34 cellular contexts compared by ENCODE assay signal in genomic region chr11:91880660-91881059, GRCh38.
DNase-seq lines count a peak whose midpoint lies in the region; ATAC-seq, FAIRE-seq and TF ChIP-seq lines count a peak whose summit lies in the region.
"Had no signal": no experiment of that assay in that cellular context is flagged by ENCODE, and none has a peak within 500 bp of the region (broad histone marks: within the 10 kb centered on the region; RNA-seq: fewer than 3 reads in every experiment).

No MANE protein-coding gene starts in this region.

- no peaks in the 10 kb centered on the region for H3K36me3 Mint-ChIP-seq in neural progenitor cell
- H3K36me3 Mint-ChIP-seq in naive thymus-derived CD4-positive, alpha-beta T cell: no peaks in the 10 kb centered on the region
- H3K36me3 Mint-ChIP-seq: CD14-positive monocyte; CD4-positive, alpha-beta memory T cell; CD4-positive, CD25-positive, alpha-beta regulatory T cell; CD8-positive, alpha-beta memory T cell; CD8-positive, alpha-beta T cell had no signal

- 60% methylated on average over 1 of the region's 1 CpG for WGBS in A549 (ENCODE audit: missing lambda C conversion rate)

- no peaks in the 10 kb centered on the region for H3K36me3 ChIP-seq in neural cell (ENCODE audit: insufficient read depth, low read length)
- no peaks in the 10 kb centered on the region for H3K36me3 ChIP-seq in neural progenitor cell
- H3K36me3 ChIP-seq in naive thymus-derived CD4-positive, alpha-beta T cell (ENCODE audit: control insufficient read depth in 2 of 3, insufficient read depth in 3 of 3, low read length in 3 of 3): no peaks in the 10 kb centered on the region
- H3K36me3 ChIP-seq: BE2C; BLaER1; BLaER1 treated with 17β-estradiol and CSF1 and Interleukin-3, amounts not matched to agents 10 nM and 100 nM had no signal

- TF ChIP-seq RAD21 in A549 (conservative IDR thresholded peaks at IDR 0.05 in 1 of 2, IDR thresholded peaks at IDR 0.05 in 1 of 2) (no peak), neural cell (conservative IDR thresholded peaks at IDR 0.05) (no peak)

- H2AFZ ChIP-seq in neural cell (ENCODE audit: low read depth, low read length): no peak overlapping the region
- peak overlapping the region; percentile 51 for H2AFZ ChIP-seq in neural progenitor cell (replicated peaks)

- H3K9me2 ChIP-seq in neural cell (ENCODE audit: insufficient read depth, low read length): no peaks in the 10 kb centered on the region

- CTCF ChIA-PET in A549 (lab: Yijun Ruan, JAX): no interaction called here
- CTCF ChIA-PET in naive thymus-derived CD4-positive, alpha-beta T cell (lab: Charles Lee): no interaction called here

- H3K27me3 Mint-ChIP-seq in neural progenitor cell (ENCODE audit: insufficient read depth, low read depth): peaks cover 3% of the 10 kb centered on the region
- H3K27me3 Mint-ChIP-seq in naive thymus-derived CD4-positive, alpha-beta T cell: no peaks in the 10 kb centered on the region
- H3K27me3 Mint-ChIP-seq: B cell; CD4-positive, alpha-beta memory T cell; CD4-positive, alpha-beta T cell; CD4-positive, CD25-positive, alpha-beta regulatory T cell; CD8-positive, alpha-beta memory T cell had no signal

- no peaks in the 10 kb centered on the region for H3K27me3 ChIP-seq in neural cell (ENCODE audit: insufficient read depth, low read depth, low read length)
- H3K27me3 ChIP-seq in neural progenitor cell: no peaks in the 10 kb centered on the region
- H3K27me3 ChIP-seq in naive thymus-derived CD4-positive, alpha-beta T cell (ENCODE audit: control insufficient read depth in 2 of 2, insufficient read depth in 2 of 2, low read length in 2 of 2): no peaks in the 10 kb centered on the region
- H3K27me3 ChIP-seq: BE2C; BLaER1; BLaER1 treated with 17β-estradiol and CSF1 and Interleukin-3, amounts not matched to agents 10 nM and 100 nM had no signal

- TF ChIP-seq POLR2A in A549 (IDR thresholded peaks at IDR 0.05; ENCODE audit: low read length): no peak

- H3K4me2 ChIP-seq in A549: no peak overlapping the region
- no peak overlapping the region for H3K4me2 ChIP-seq in neural cell (ENCODE audit: low read length)
- H3K4me2 ChIP-seq in neural progenitor cell: no peak overlapping the region
- H3K4me2 ChIP-seq: BLaER1; BLaER1 treated with 17β-estradiol and CSF1 and Interleukin-3, amounts not matched to agents 10 nM and 100 nM had no signal

- no peak for ATAC-seq in A549
- ATAC-seq in naive thymus-derived CD4-positive, alpha-beta T cell: no peak
- ATAC-seq: CD8-positive, alpha-beta T cell had no signal

- no peaks in the 10 kb centered on the region for H3K9me3 Mint-ChIP-seq in neural progenitor cell
- H3K9me3 Mint-ChIP-seq in naive thymus-derived CD4-positive, alpha-beta T cell: peaks cover 0 to 15% (median 4%) of the 10 kb centered on the region in 11 donors
- H3K9me3 Mint-ChIP-seq: CD4-positive, alpha-beta T cell had no signal

- H3K4me3 Mint-ChIP-seq in neural progenitor cell: no peak overlapping the region
- no peak overlapping the region for H3K4me3 Mint-ChIP-seq in naive thymus-derived CD4-positive, alpha-beta T cell
- H3K4me3 Mint-ChIP-seq: B cell; CD14-positive monocyte; CD4-positive, alpha-beta memory T cell; CD4-positive, alpha-beta T cell; CD4-positive, CD25-positive, alpha-beta regulatory T cell; CD8-positive, alpha-beta memory T cell; CD8-positive, alpha-beta T cell had no signal

- H3K9ac ChIP-seq in neural cell (ENCODE audit: low read length): no peak overlapping the region
- no peak overlapping the region for H3K9ac ChIP-seq in neural progenitor cell
- H3K9ac ChIP-seq: BLaER1; BLaER1 treated with 17β-estradiol and CSF1 and Interleukin-3, amounts not matched to agents 10 nM and 100 nM had no signal

- no peaks in the 10 kb centered on the region for H3K4me1 ChIP-seq in A549
- H3K4me1 ChIP-seq in neural progenitor cell: no peaks in the 10 kb centered on the region
- H3K4me1 ChIP-seq in naive thymus-derived CD4-positive, alpha-beta T cell (ENCODE audit: control insufficient read depth in 2 of 2, insufficient read depth in 2 of 2, low read length in 2 of 2): no peaks in the 10 kb centered on the region
- H3K4me1 ChIP-seq: BE2C; BLaER1; BLaER1 treated with 17β-estradiol and CSF1 and Interleukin-3, amounts not matched to agents 10 nM and 100 nM; Caco-2 had no signal

- no peaks in the 10 kb centered on the region for H3K4me1 Mint-ChIP-seq in neural progenitor cell
- no peaks in the 10 kb centered on the region for H3K4me1 Mint-ChIP-seq in naive thymus-derived CD4-positive, alpha-beta T cell
- H3K4me1 Mint-ChIP-seq: B cell; CD14-positive monocyte; CD4-positive, alpha-beta memory T cell; CD4-positive, CD25-positive, alpha-beta regulatory T cell; CD8-positive, alpha-beta memory T cell had no signal

- H3K9me3 ChIP-seq in A549 (no peaks in the 10 kb centered on the region), neural cell (ENCODE audit: low read length) (no peaks in the 10 kb centered on the region), neural progenitor cell (ENCODE audit: low read depth) (no peaks in the 10 kb centered on the region)
- no peaks in the 10 kb centered on the region for H3K9me3 ChIP-seq in naive thymus-derived CD4-positive, alpha-beta T cell (ENCODE audit: control insufficient read depth in 2 of 3, low read length in 3 of 3)
- H3K9me3 ChIP-seq: BE2C; BLaER1; BLaER1 treated with 17β-estradiol and CSF1 and Interleukin-3, amounts not matched to agents 10 nM and 100 nM; Caco-2 had no signal

- H3F3A ChIP-seq in neural cell (ENCODE audit: insufficient read depth, low read length, poor library complexity, severe bottlenecking): no peaks in the 10 kb centered on the region
- H3F3A ChIP-seq in neural progenitor cell (ENCODE audit: low read depth): no peaks in the 10 kb centered on the region

- H3K27ac Mint-ChIP-seq in neural progenitor cell: no peak overlapping the region
- no peak overlapping the region for H3K27ac Mint-ChIP-seq in naive thymus-derived CD4-positive, alpha-beta T cell
- H3K27ac Mint-ChIP-seq: B cell; CD14-positive monocyte; CD4-positive, alpha-beta memory T cell; CD4-positive, alpha-beta T cell; CD4-positive, CD25-positive, alpha-beta regulatory T cell; CD8-positive, alpha-beta memory T cell; CD8-positive, alpha-beta T cell had no signal

- TF ChIP-seq CTCF in A549 (IDR thresholded peaks at IDR 0.05) (no peak), neural cell (IDR thresholded peaks at IDR 0.05; ENCODE audit: poor library complexity, severe bottlenecking) (no peak), neural progenitor cell (IDR thresholded peaks at IDR 0.05) (no peak)

- no peak overlapping the region for H3K27ac ChIP-seq in A549
- H3K27ac ChIP-seq in neural cell (ENCODE audit: low read length): peak overlapping the region; percentile 67
- no peak overlapping the region for H3K27ac ChIP-seq in neural progenitor cell
- H3K27ac ChIP-seq in naive thymus-derived CD4-positive, alpha-beta T cell (ENCODE audit: low read depth, low read length): no peak overlapping the region
- H3K27ac ChIP-seq: 22Rv1; BLaER1; BLaER1 treated with 17β-estradiol and CSF1 and Interleukin-3, amounts not matched to agents 10 nM and 100 nM; C4-2B had no signal

- DNase-seq in A549 (ENCODE audit: low read depth in 1 of 2, low spot score in 1 of 2): no peak
- no peak for DNase-seq in neural progenitor cell (ENCODE audit: low spot score)
- no peak for DNase-seq in activated CD8-positive, alpha-beta memory T cell treated with anti-CD3 and anti-CD28 coated beads, Interleukin-2, amount 50 U/mL, for 48 hours
- DNase-seq in naive thymus-derived CD4-positive, alpha-beta T cell: no peak
- no peak for DNase-seq in AG08396 (ENCODE audit: low spot score)
- DNase-seq: 8988T; ACHN; AML-193; BE2C; C1 segment of cervical spinal cord; Caco-2; Calu3; CD4-positive, alpha-beta memory T cell; CD4-positive, alpha-beta T cell; CD4-positive, CD25-positive, alpha-beta regulatory T cell; CD8-positive, alpha-beta memory T cell; CD8-positive, alpha-beta T cell; COR-L47; DMS 273 treated with DMSO at 0.1 percent for 48 hours; DMS153; DMS53; DMS79; DMS79 treated with DMSO at 0.1 percent for 48 hours; DND-41; EL had no signal

- FAIRE-seq in A549 (lab: Jason Lieb, UNC): peak; percentile 32
- FAIRE-seq: A204.1, D721Med had no signal

- intact Hi-C loops in naive thymus-derived CD4-positive, alpha-beta T cell (cut with micrococcal nuclease): no loop called here

- POLR2A ChIA-PET in A549 (lab: Yijun Ruan, JAX): no interaction called here
- POLR2A ChIA-PET in naive thymus-derived CD4-positive, alpha-beta T cell (lab: Charles Lee): no interaction called here

- H4K20me1 ChIP-seq in neural cell (ENCODE audit: insufficient read depth) (no peaks in the 10 kb centered on the region), neural progenitor cell (ENCODE audit: low read depth) (no peaks in the 10 kb centered on the region)
- H4K20me1 ChIP-seq: BLaER1; BLaER1 treated with 17β-estradiol and CSF1 and Interleukin-3, amounts not matched to agents 10 nM and 100 nM had no signal

- H3K79me2 ChIP-seq in neural cell (replicated peaks; ENCODE audit: insufficient read depth, low read length): no peaks in the 10 kb centered on the region
- H3K79me2 ChIP-seq in neural progenitor cell (ENCODE audit: low read depth): no peaks in the 10 kb centered on the region

- no peak overlapping the region for H3K4me3 ChIP-seq in A549
- peak overlapping the region; percentile 11 for H3K4me3 ChIP-seq in neural cell (ENCODE audit: low read length)
- H3K4me3 ChIP-seq in neural progenitor cell: no peak overlapping the region
- no peak overlapping the region for H3K4me3 ChIP-seq in naive thymus-derived CD4-positive, alpha-beta T cell (ENCODE audit: low read length)
- H3K4me3 ChIP-seq: BLaER1; BLaER1 treated with 17β-estradiol and CSF1 and Interleukin-3, amounts not matched to agents 10 nM and 100 nM had no signal

- TF ChIP-seq EP300 in A549 (IDR thresholded peaks at IDR 0.05) (no peak), neural cell (conservative IDR thresholded peaks at IDR 0.05; ENCODE audit: poor library complexity, severe bottlenecking) (peak; percentile 90)

TF ChIP-seq in A549, 52 proteins besides CTCF, POLR2A, EP300 and RAD21 (continues in another document):
- TF ChIP-seq ZFP36 (IDR thresholded peaks at IDR 0.05; ENCODE audit: borderline replicate concordance, partially characterized antibody) (no peak), HOXB13 (CRISPR knock-in tag; IDR thresholded peaks at IDR 0.05; ENCODE audit: low read depth) (no peak), ZSCAN20 (CRISPR knock-in tag; IDR thresholded peaks at IDR 0.05) (no peak)

TF ChIP-seq in neural cell, 6 proteins besides CTCF, POLR2A, EP300 and RAD21 (continues in another document):
- TF ChIP-seq MXI1 (conservative IDR thresholded peaks at IDR 0.05; ENCODE audit: poor library complexity, severe bottlenecking): no peak
